ENCODE assay signal across 20 cellular contexts in genomic region chr17:56424005-56424404, GRCh38.
A peak's percentile ranks its signal among the peaks of the same experiment; 100 is the strongest.
DNase-seq lines count a peak whose midpoint lies in the region; ATAC-seq and TF ChIP-seq lines count a peak whose summit lies in the region.
"Had no signal": no experiment of that assay in that cellular context is flagged by ENCODE, and none has a peak within 500 bp of the region (broad histone marks: within the 10 kb centered on the region; RNA-seq: fewer than 3 reads in every experiment).

No MANE protein-coding gene starts in this region.

- no peaks in the 10 kb centered on the region for H3K79me2 ChIP-seq in OCI-LY3 (ENCODE audit: low read length)

- H2AFZ ChIP-seq in OCI-LY3 (ENCODE audit: low read depth, low read length) = no peak overlapping the region
- H2AFZ ChIP-seq: GM23338 had no signal

- DNase-seq in activated CD4-positive, alpha-beta T cell treated with anti-CD3 and anti-CD28 coated beads for 36 hours = no peak
- no peak for DNase-seq in activated CD4-positive, alpha-beta T cell treated with anti-CD3 and anti-CD28 coated beads, Interleukin-2, amount 50 U/mL, for 48 hours
- DNase-seq in activated naive CD8-positive, alpha-beta T cell treated with anti-CD3 and anti-CD28 coated beads for 36 hours = no peak
- no peak for DNase-seq in activated naive CD8-positive, alpha-beta T cell treated with anti-CD3 and anti-CD28 coated beads, Interleukin-2, amount 50 U/mL, for 24 hours
- DNase-seq in AG08395 (ENCODE audit: low spot score) = no peak
- DNase-seq: Calu3; CD8-positive, alpha-beta T cell; DMS79 treated with DMSO at 0.1 percent for 48 hours; GF-D8; HCEC 1CT; KBM-7 had no signal

- H4K20me1 ChIP-seq in OCI-LY3 (ENCODE audit: insufficient read depth, low read length) = no peaks in the 10 kb centered on the region
- H4K20me1 ChIP-seq: BLaER1 treated with 17β-estradiol and CSF1 and Interleukin-3, amounts not matched to agents 10 nM and 100 nM had no signal

- H3K27me3 Mint-ChIP-seq in activated CD4-positive, alpha-beta T cell treated with anti-CD3 and anti-CD28 coated beads for 36 hours = peaks cover 4% of the 10 kb centered on the region
- peaks cover 3% of the 10 kb centered on the region for H3K27me3 Mint-ChIP-seq in activated naive CD8-positive, alpha-beta T cell treated with anti-CD3 and anti-CD28 coated beads for 36 hours
- H3K27me3 Mint-ChIP-seq in activated naive CD8-positive, alpha-beta T cell treated with anti-CD3 and anti-CD28 coated beads, Interleukin-2, amount 50 U/mL, for 24 hours = peaks cover 6% of the 10 kb centered on the region

- ATAC-seq in activated CD4-positive, alpha-beta T cell treated with anti-CD3 and anti-CD28 coated beads for 36 hours = peak; percentile 47
- no peak for ATAC-seq in activated naive CD8-positive, alpha-beta T cell treated with anti-CD3 and anti-CD28 coated beads, Interleukin-2, amount 50 U/mL, for 24 hours
- ATAC-seq in GM19023 (IDR thresholded peaks at IDR 0.05; ENCODE audit: unreplicated experiment) = no peak
- ATAC-seq: A549; CD8-positive, alpha-beta T cell; GM23338; HepG2 had no signal

- peaks cover 16% of the 10 kb centered on the region for H3K4me1 Mint-ChIP-seq in activated CD4-positive, alpha-beta T cell treated with anti-CD3 and anti-CD28 coated beads for 36 hours
- H3K4me1 Mint-ChIP-seq in activated naive CD8-positive, alpha-beta T cell treated with anti-CD3 and anti-CD28 coated beads for 36 hours = peaks cover 19% of the 10 kb centered on the region
- H3K4me1 Mint-ChIP-seq in activated naive CD8-positive, alpha-beta T cell treated with anti-CD3 and anti-CD28 coated beads, Interleukin-2, amount 50 U/mL, for 24 hours = peaks cover 18% of the 10 kb centered on the region
- H3K4me1 Mint-ChIP-seq: GM23338 had no signal

- intact Hi-C loops in activated CD4-positive, alpha-beta T cell treated with anti-CD3 and anti-CD28 coated beads for 36 hours (cut with DNase I, micrococcal nuclease) = no loop called here

- no peaks in the 10 kb centered on the region for H3K36me3 Mint-ChIP-seq in activated CD4-positive, alpha-beta T cell treated with anti-CD3 and anti-CD28 coated beads for 36 hours (ENCODE audit: low read depth)
- no peaks in the 10 kb centered on the region for H3K36me3 Mint-ChIP-seq in activated naive CD8-positive, alpha-beta T cell treated with anti-CD3 and anti-CD28 coated beads for 36 hours
- H3K36me3 Mint-ChIP-seq in activated naive CD8-positive, alpha-beta T cell treated with anti-CD3 and anti-CD28 coated beads, Interleukin-2, amount 50 U/mL, for 24 hours (ENCODE audit: low read depth) = no peaks in the 10 kb centered on the region
- H3K36me3 Mint-ChIP-seq: CD8-positive, alpha-beta T cell; IgD-negative memory B cell had no signal

- H3K27me3 ChIP-seq in OCI-LY3 (ENCODE audit: low read depth, low read length) = peaks cover 34% of the 10 kb centered on the region
- H3K27me3 ChIP-seq: BLaER1 treated with 17β-estradiol and CSF1 and Interleukin-3, amounts not matched to agents 10 nM and 100 nM had no signal

- no peak overlapping the region for H3K27ac ChIP-seq in OCI-LY3 (ENCODE audit: low read length)
- H3K27ac ChIP-seq: 22Rv1; A549; BLaER1 treated with 17β-estradiol and CSF1 and Interleukin-3, amounts not matched to agents 10 nM and 100 nM had no signal

- no peaks in the 10 kb centered on the region for H3K36me3 ChIP-seq in OCI-LY3 (replicated peaks; ENCODE audit: low read depth, low read length)
- H3K36me3 ChIP-seq: BLaER1 treated with 17β-estradiol and CSF1 and Interleukin-3, amounts not matched to agents 10 nM and 100 nM had no signal

- no peak overlapping the region for H3K9ac ChIP-seq in OCI-LY3 (ENCODE audit: low read length)
- H3K9ac ChIP-seq: BLaER1 treated with 17β-estradiol and CSF1 and Interleukin-3, amounts not matched to agents 10 nM and 100 nM had no signal

- no peak overlapping the region for H3K27ac Mint-ChIP-seq in activated CD4-positive, alpha-beta T cell treated with anti-CD3 and anti-CD28 coated beads for 36 hours
- H3K27ac Mint-ChIP-seq in activated naive CD8-positive, alpha-beta T cell treated with anti-CD3 and anti-CD28 coated beads for 36 hours = peak overlapping the region; percentile 54
- no peak overlapping the region for H3K27ac Mint-ChIP-seq in activated naive CD8-positive, alpha-beta T cell treated with anti-CD3 and anti-CD28 coated beads, Interleukin-2, amount 50 U/mL, for 24 hours
- H3K27ac Mint-ChIP-seq: CD8-positive, alpha-beta T cell; GM23338; IgD-negative memory B cell had no signal

- no peak for TF ChIP-seq CTCF in OCI-LY3 (IDR thresholded peaks at IDR 0.05; ENCODE audit: low read depth, low read length)

- POLR2A ChIA-PET in activated CD4-positive, alpha-beta T cell treated with anti-CD3 and anti-CD28 coated beads for 36 hours (lab: Charles Lee) = interaction anchor here (0.6 kb wide), 1 partner anchor 42 kb away, joined by 3 read pairs; no protein-coding TSS in a partner anchor

- CTCF ChIA-PET in activated CD4-positive, alpha-beta T cell treated with anti-CD3 and anti-CD28 coated beads for 36 hours (lab: Charles Lee) = no interaction called here

- no peaks in the 10 kb centered on the region for H3K9me3 Mint-ChIP-seq in activated CD4-positive, alpha-beta T cell treated with anti-CD3 and anti-CD28 coated beads for 36 hours (ENCODE audit: low read depth)
- H3K9me3 Mint-ChIP-seq in activated naive CD8-positive, alpha-beta T cell treated with anti-CD3 and anti-CD28 coated beads for 36 hours = no peaks in the 10 kb centered on the region
- no peaks in the 10 kb centered on the region for H3K9me3 Mint-ChIP-seq in activated naive CD8-positive, alpha-beta T cell treated with anti-CD3 and anti-CD28 coated beads, Interleukin-2, amount 50 U/mL, for 24 hours
- H3K9me3 Mint-ChIP-seq: CD8-positive, alpha-beta T cell; GM23338 had no signal

- H3K4me3 ChIP-seq in OCI-LY3 (ENCODE audit: low read length) = no peak overlapping the region
- H3K4me3 ChIP-seq: A549; BLaER1 treated with 17β-estradiol and CSF1 and Interleukin-3, amounts not matched to agents 10 nM and 100 nM; GM12878; GM23338 had no signal

- H3K4me2 ChIP-seq in OCI-LY3 (ENCODE audit: low read length) = peak overlapping the region; percentile 33; the same call in 1 of the 2 replicates
- H3K4me2 ChIP-seq: A549, GM23338 had no signal

- no peaks in the 10 kb centered on the region for H3K9me3 ChIP-seq in OCI-LY3 (ENCODE audit: insufficient read depth, low read length)
- H3K9me3 ChIP-seq: A549; BLaER1 treated with 17β-estradiol and CSF1 and Interleukin-3, amounts not matched to agents 10 nM and 100 nM had no signal

- H3K4me1 ChIP-seq in OCI-LY3 (ENCODE audit: low read length) = peaks cover 48% of the 10 kb centered on the region
- H3K4me1 ChIP-seq: A549 had no signal

- H3K4me3 Mint-ChIP-seq in activated CD4-positive, alpha-beta T cell treated with anti-CD3 and anti-CD28 coated beads for 36 hours = no peak overlapping the region
- H3K4me3 Mint-ChIP-seq in activated naive CD8-positive, alpha-beta T cell treated with anti-CD3 and anti-CD28 coated beads for 36 hours = no peak overlapping the region
- H3K4me3 Mint-ChIP-seq in activated naive CD8-positive, alpha-beta T cell treated with anti-CD3 and anti-CD28 coated beads, Interleukin-2, amount 50 U/mL, for 24 hours = no peak overlapping the region
- H3K4me3 Mint-ChIP-seq: CD8-positive, alpha-beta T cell; GM23338; IgD-negative memory B cell had no signal
